13 cellular contexts compared by ENCODE assay signal in the genomic region with DNA sequence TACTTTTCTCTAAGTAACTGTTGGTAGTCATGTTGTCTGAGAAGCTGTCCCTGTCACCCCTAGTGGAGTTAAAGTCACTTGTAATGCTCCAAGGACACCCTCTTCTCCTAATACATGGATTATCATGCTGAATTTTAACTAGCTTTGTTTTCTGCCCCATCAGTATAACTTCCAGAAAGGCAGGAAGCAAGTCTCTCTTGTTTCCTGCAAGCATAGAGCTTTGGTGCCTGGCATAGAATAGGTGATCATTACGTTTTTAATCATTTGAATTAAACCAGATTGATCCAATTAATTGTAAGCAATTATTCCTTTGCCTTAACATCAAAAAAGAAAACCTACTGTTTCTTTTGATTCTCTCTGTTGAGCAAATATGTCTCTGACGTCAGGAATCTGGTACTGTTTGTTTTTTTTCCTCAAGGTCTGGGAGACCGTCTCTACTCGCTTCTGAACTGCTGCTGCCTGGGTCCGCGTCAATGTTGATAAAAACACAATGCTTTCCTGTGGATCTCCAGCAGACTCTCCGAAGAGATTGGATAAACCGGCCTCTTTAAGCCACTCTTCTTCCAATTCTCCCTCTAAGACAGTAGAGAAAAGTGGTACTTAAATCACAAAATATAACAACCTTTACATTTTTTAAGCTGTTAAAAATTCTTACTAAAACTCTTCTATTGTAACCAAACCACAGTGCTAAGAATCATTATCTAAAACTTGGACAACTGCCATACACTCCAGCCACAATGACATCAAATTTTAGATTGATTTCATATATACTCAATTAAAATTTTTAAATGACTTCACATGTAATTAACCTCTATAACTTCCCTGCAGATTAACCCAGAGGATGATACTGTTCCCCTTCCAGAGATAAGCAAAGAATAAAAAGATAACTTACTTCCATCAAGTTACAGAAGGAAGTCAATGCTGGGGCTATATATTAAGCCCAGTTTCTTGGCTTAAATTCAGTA.
DNase-seq lines count a peak whose midpoint lies in the region; ATAC-seq, FAIRE-seq and TF ChIP-seq lines count a peak whose summit lies in the region.
"Had no signal": no experiment of that assay in that cellular context is flagged by ENCODE, and none has a peak within 500 bp of the region (broad histone marks: within the 10 kb centered on the region; RNA-seq: fewer than 3 reads in every experiment).

No MANE protein-coding gene starts in this region.

- peak overlapping the region; percentile 17 for H3K9ac ChIP-seq in endothelial cell of umbilical vein (replicated peaks; ENCODE audit: extremely low read depth, insufficient read depth, low read length)

- no peaks in the 10 kb centered on the region for H3K27me3 Mint-ChIP-seq in Calu3 (ENCODE audit: unreplicated experiment)
- no peaks in the 10 kb centered on the region for H3K27me3 Mint-ChIP-seq in activated T-cell treated with anti-CD3 and anti-CD28 coated beads, Interleukin-2, amount 50 U/mL, for 72 hours (ENCODE audit: low read depth)
- H3K27me3 Mint-ChIP-seq: activated T-cell treated with anti-CD3 and anti-CD28 coated beads, Interleukin-2, amount 50 U/mL, for 24 hours; B cell had no signal

- peaks cover 22% of the 10 kb centered on the region for H3K79me2 ChIP-seq in endothelial cell of umbilical vein (ENCODE audit: control insufficient read depth, insufficient read depth, low read length)

- H4K20me1 ChIP-seq in endothelial cell of umbilical vein (replicated peaks; ENCODE audit: control insufficient read depth, extremely low read depth, insufficient read depth, low read length) = no peaks in the 10 kb centered on the region

- DNase-seq in Calu3 (no peak), RCC 7860 (ENCODE audit: low spot score) (peak; percentile 44), endothelial cell of umbilical vein (ENCODE audit: low read depth, low spot score) (peak; percentile 87), frontal cortex (ENCODE audit: low spot score in 2 of 2) (no peak)
- DNase-seq in stimulated activated CD4-positive, alpha-beta T cell treated with anti-CD3 and anti-CD28 coated beads, Interleukin-4, amount 100 ng/mL, for 24 hours = no peak
- DNase-seq in activated T-cell treated with anti-CD3 and anti-CD28 coated beads, Interleukin-2, amount 50 U/mL, for 72 hours = no peak
- DNase-seq: activated T-cell treated with anti-CD3 and anti-CD28 coated beads, Interleukin-2, amount 50 U/mL, for 24 hours had no signal

- no TSS peak for BruUV-seq in Calu3 (replicated peaks; lab: Mats Ljungman, UMichigan)
- BruUV-seq in endothelial cell of umbilical vein (replicated peaks; lab: Mats Ljungman, UMichigan) = TSS peak; percentile 93

- peak overlapping the region; percentile 82 for H3K27ac ChIP-seq in endothelial cell of umbilical vein (ENCODE audit: insufficient read depth, low read depth, low read length)

- TF ChIP-seq POLR2A in endothelial cell of umbilical vein (IDR thresholded peaks at IDR 0.05; ENCODE audit: low read depth, low read length) = no peak

- no peak overlapping the region for H3K4me3 ChIP-seq in endothelial cell of umbilical vein (replicated peaks in 1 of 3; ENCODE audit: insufficient read depth in 1 of 3, low read depth in 1 of 3, low read length in 3 of 3)
- H3K4me3 ChIP-seq in neuron (ENCODE audit: low read length) = no peak overlapping the region
- H3K4me3 ChIP-seq: coronary artery had no signal

- H3K4me3 Mint-ChIP-seq in Calu3 (ENCODE audit: low read depth, unreplicated experiment) = peak overlapping the region; percentile 59
- H3K4me3 Mint-ChIP-seq in activated T-cell treated with anti-CD3 and anti-CD28 coated beads, Interleukin-2, amount 50 U/mL, for 72 hours = no peak overlapping the region
- H3K4me3 Mint-ChIP-seq: activated T-cell treated with anti-CD3 and anti-CD28 coated beads, Interleukin-2, amount 50 U/mL, for 24 hours; B cell had no signal

- POLR2A ChIA-PET in endothelial cell of umbilical vein (lab: Charles Lee) = interaction anchor here (0.5 kb wide), 1 partner anchor 90 kb away, joined by 11 read pairs; no protein-coding TSS in a partner anchor

- H3K27ac Mint-ChIP-seq in Calu3 (ENCODE audit: unreplicated experiment) = peak overlapping the region; percentile 57
- H3K27ac Mint-ChIP-seq in activated T-cell treated with anti-CD3 and anti-CD28 coated beads, Interleukin-2, amount 50 U/mL, for 72 hours = no peak overlapping the region
- H3K27ac Mint-ChIP-seq: activated T-cell treated with anti-CD3 and anti-CD28 coated beads, Interleukin-2, amount 50 U/mL, for 24 hours; B cell had no signal

- intact Hi-C loops in Calu3 (cut with micrococcal nuclease; ENCODE audit: unreplicated experiment) (no loop called here), endothelial cell of umbilical vein (cut with micrococcal nuclease) (no loop called here)

- no peak for TF ChIP-seq CTCF in Calu3 (IDR thresholded peaks at IDR 0.05; ENCODE audit: unreplicated experiment)
- no peak for TF ChIP-seq CTCF in endothelial cell of umbilical vein (IDR thresholded peaks at IDR 0.05; ENCODE audit: extremely low read depth in 1 of 2, insufficient read depth in 1 of 2, low read depth in 1 of 2, low read length in 2 of 2)

- H3K4me1 Mint-ChIP-seq in Calu3 (ENCODE audit: low read depth, unreplicated experiment) = peaks cover 52% of the 10 kb centered on the region
- H3K4me1 Mint-ChIP-seq in activated T-cell treated with anti-CD3 and anti-CD28 coated beads, Interleukin-2, amount 50 U/mL, for 72 hours (ENCODE audit: low read depth) = no peaks in the 10 kb centered on the region
- H3K4me1 Mint-ChIP-seq: B cell had no signal

- H3K9me1 ChIP-seq in endothelial cell of umbilical vein (replicated peaks; ENCODE audit: control insufficient read depth, extremely low read depth, insufficient read depth, low read length) = no peaks in the 10 kb centered on the region

- peak overlapping the region; percentile 18 for H3K4me2 ChIP-seq in endothelial cell of umbilical vein (ENCODE audit: insufficient read depth, low read length)

- dilution Hi-C loops in endothelial cell of umbilical vein (cut with MboI; ENCODE audit: extremely low pct_ligation_motif_present, low sequenced_read_pairs) = no loop called here

- FAIRE-seq in RCC 7860 (lab: Jason Lieb, UNC) (peak; percentile 77), endothelial cell of umbilical vein (lab: Jason Lieb, UNC) (peak; percentile 64), frontal cortex (lab: Jason Lieb, UNC) (no peak)
- FAIRE-seq: GM19239, TTC549 had no signal

- CTCF ChIA-PET in Calu3 (lab: Charles Lee) (interaction anchor here (0.6 to 0.8 kb wide), 2 partner anchors 11 to 35 kb away, joined by 3 read pairs; no protein-coding TSS in a partner anchor), endothelial cell of umbilical vein (lab: Charles Lee) (interaction anchor here (0.8 to 1.9 kb wide), 7 partner anchors 10 to 112 kb away, joined by 3 to 5 read pairs (median 3); no protein-coding TSS in a partner anchor)

- H3K36me3 Mint-ChIP-seq in Calu3 (ENCODE audit: insufficient read depth, unreplicated experiment) = peaks cover 59% of the 10 kb centered on the region
- H3K36me3 Mint-ChIP-seq in activated T-cell treated with anti-CD3 and anti-CD28 coated beads, Interleukin-2, amount 50 U/mL, for 72 hours (ENCODE audit: insufficient read depth in 2 of 2) = no peaks in the 10 kb centered on the region

- no peaks in the 10 kb centered on the region for H3K9me3 Mint-ChIP-seq in Calu3 (ENCODE audit: low read depth, unreplicated experiment)
- no peaks in the 10 kb centered on the region for H3K9me3 Mint-ChIP-seq in activated T-cell treated with anti-CD3 and anti-CD28 coated beads, Interleukin-2, amount 50 U/mL, for 72 hours
- H3K9me3 Mint-ChIP-seq: activated T-cell treated with anti-CD3 and anti-CD28 coated beads, Interleukin-2, amount 50 U/mL, for 24 hours had no signal

- H3K27me3 ChIP-seq in endothelial cell of umbilical vein (ENCODE audit: control insufficient read depth in 2 of 2, insufficient read depth in 2 of 2, low read length in 2 of 2) (no peaks in the 10 kb centered on the region), neuron (ENCODE audit: insufficient read depth, low read length) (no peaks in the 10 kb centered on the region)

- peaks cover 58% of the 10 kb centered on the region for H3K4me1 ChIP-seq in endothelial cell of umbilical vein (ENCODE audit: control insufficient read depth, extremely low read depth, insufficient read depth, low read length)
- H3K4me1 ChIP-seq in neuron (ENCODE audit: insufficient read depth, low read length) = no peaks in the 10 kb centered on the region

- peaks cover 8 to 32% of the 10 kb centered on the region in 2 experiments for H3K36me3 ChIP-seq in endothelial cell of umbilical vein (ENCODE audit: control insufficient read depth in 2 of 2, extremely low read depth in 1 of 2, insufficient read depth in 2 of 2, low read length in 2 of 2)
- H3K36me3 ChIP-seq in neuron (ENCODE audit: insufficient read depth, low read length) = no peaks in the 10 kb centered on the region

- H3K9me3 ChIP-seq in endothelial cell of umbilical vein (replicated peaks; ENCODE audit: control insufficient read depth, insufficient read depth, low read length) (no peaks in the 10 kb centered on the region), neuron (ENCODE audit: low read length) (no peaks in the 10 kb centered on the region)

- no peak for ATAC-seq in activated T-cell treated with anti-CD3 and anti-CD28 coated beads, Interleukin-2, amount 50 U/mL, for 72 hours (replicated peaks in 1 of 2)
- no peak for ATAC-seq in HG03521 (IDR thresholded peaks at IDR 0.05; ENCODE audit: unreplicated experiment)

- H2AFZ ChIP-seq in endothelial cell of umbilical vein (ENCODE audit: low read depth, low read length) (no peak overlapping the region), neuron (ENCODE audit: low read depth, low read length) (peak overlapping the region; percentile 46)

TF ChIP-seq in endothelial cell of umbilical vein, 7 proteins besides CTCF, POLR2A, EP300 and RAD21:
- TF ChIP-seq GATA2 (IDR thresholded peaks at IDR 0.05; ENCODE audit: insufficient read depth, insufficient read length, low read depth, low read length) (no peak), POLR2AphosphoS5 (IDR thresholded peaks at IDR 0.05; ENCODE audit: insufficient read depth, low read depth, low read length) (no peak), EZH2 (IDR thresholded peaks at IDR 0.05; ENCODE audit: borderline replicate concordance, low read depth, low read length, severe bottlenecking) (no peak), FOS (IDR thresholded peaks at IDR 0.05; ENCODE audit: borderline replicate concordance, insufficient read depth, low read length) (no peak), MYC (IDR thresholded peaks at IDR 0.05; ENCODE audit: low read depth, low read length) (no peak)

Comparison
In these comparisons a context has a peak if more than half of its experiments do, and no peak if none do; other contexts are left out.
1. DNase-seq: peak in RCC 7860 (single experiment) and endothelial cell of umbilical vein (single experiment); none in Calu3 (single experiment), stimulated activated CD4-positive, alpha-beta T cell treated with anti-CD3 and anti-CD28 coated beads, Interleukin-4, amount 100 ng/mL, for 24 hours (single experiment), activated T-cell treated with anti-CD3 and anti-CD28 coated beads, Interleukin-2, amount 50 U/mL, for 72 hours (0 of 2) and frontal cortex (0 of 2).